Comparison of ENCODE assay signal across 26 cellular contexts in the genomic region with DNA sequence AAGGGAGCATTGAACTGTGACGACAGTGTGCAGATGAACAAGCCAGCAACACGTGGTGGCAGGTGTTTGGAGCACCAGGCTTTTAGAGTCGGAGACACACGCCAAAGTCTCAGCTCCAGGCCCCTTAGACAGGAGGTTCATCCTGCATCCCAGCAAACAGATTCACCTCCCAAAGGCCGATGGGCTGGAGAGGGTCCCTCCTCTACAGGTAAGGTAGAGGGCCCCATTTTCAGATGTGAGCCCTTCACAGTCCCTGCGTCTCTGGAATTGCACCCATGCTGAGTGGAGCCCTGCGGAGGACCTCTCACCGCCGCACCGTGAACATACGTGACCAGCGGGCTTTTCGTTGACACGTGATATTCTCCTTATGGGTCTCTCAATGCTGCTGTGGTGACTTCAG.
DNase-seq lines count a peak whose midpoint lies in the region; ATAC-seq, FAIRE-seq and TF ChIP-seq lines count a peak whose summit lies in the region.
"Had no signal": no experiment of that assay in that cellular context is flagged by ENCODE, and none has a peak within 500 bp of the region (broad histone marks: within the 10 kb centered on the region; RNA-seq: fewer than 3 reads in every experiment).

No MANE protein-coding gene starts in this region.

- H3K9me3 ChIP-seq in BLaER1 = no peaks in the 10 kb centered on the region
- H3K9me3 ChIP-seq in BLaER1 treated with 17β-estradiol and CSF1 and Interleukin-3, amounts not matched to agents 10 nM and 100 nM (replicated peaks in 1 of 11) = no peaks in the 10 kb centered on the region
- no peaks in the 10 kb centered on the region for H3K9me3 ChIP-seq in kidney (ENCODE audit: control insufficient read depth in 1 of 2, low read length in 2 of 2)
- no peaks in the 10 kb centered on the region for H3K9me3 ChIP-seq in GM23248 (ENCODE audit: low read depth)
- H3K9me3 ChIP-seq: HAP-1, SJSA1 had no signal

- H4K8ac ChIP-seq in mesendoderm (ENCODE audit: low read depth, low read length) = no peak overlapping the region

- no peak overlapping the region for H2BK120ac ChIP-seq in mesendoderm (ENCODE audit: low read depth, low read length)

- peak overlapping the region; percentile 72 for H3K4me2 ChIP-seq in BLaER1
- H3K4me2 ChIP-seq in BLaER1 treated with 17β-estradiol and CSF1 and Interleukin-3, amounts not matched to agents 10 nM and 100 nM = peak overlapping the region in 8 of 11 experiments; percentile 70 to 83 (median 78); a peak in 16 of 22 replicates
- H3K4me2 ChIP-seq in GM23248 (ENCODE audit: unreplicated experiment) = no peak overlapping the region
- no peak overlapping the region for H3K4me2 ChIP-seq in mesendoderm (ENCODE audit: low read length)
- H3K4me2 ChIP-seq: PC-9 had no signal

- H3K27ac Mint-ChIP-seq in nephron progenitor cell = no peak overlapping the region
- H3K27ac Mint-ChIP-seq: HFFc6 had no signal

- no peak overlapping the region for H2BK15ac ChIP-seq in mesendoderm (replicated peaks; ENCODE audit: low read depth)

- H3K9ac ChIP-seq in BLaER1 (no peak overlapping the region), kidney (ENCODE audit: low read length in 2 of 2) (no peak overlapping the region), GM23248 (no peak overlapping the region), mesendoderm (ENCODE audit: low read length) (no peak overlapping the region)
- no peak overlapping the region for H3K9ac ChIP-seq in BLaER1 treated with 17β-estradiol and CSF1 and Interleukin-3, amounts not matched to agents 10 nM and 100 nM

- in situ Hi-C loops in GM23248 (cut with MboI) = no loop called here

- FAIRE-seq in kidney (lab: Jason Lieb, UNC) = no peak
- FAIRE-seq: D721Med, GM12878 had no signal

- H4K5ac ChIP-seq in mesendoderm (ENCODE audit: low read length) = no peak overlapping the region

- H3K4me3 ChIP-seq in BLaER1 = no peak overlapping the region
- H3K4me3 ChIP-seq in BLaER1 treated with 17β-estradiol and CSF1 and Interleukin-3, amounts not matched to agents 10 nM and 100 nM = no peak overlapping the region
- no peak overlapping the region for H3K4me3 ChIP-seq in kidney (ENCODE audit: low read length in 2 of 2)
- H3K4me3 ChIP-seq in GM23248 = no peak overlapping the region
- H3K4me3 ChIP-seq in mesendoderm (ENCODE audit: low read length) = no peak overlapping the region
- H3K4me3 ChIP-seq: GM12878, HAP-1, PC-9, SJSA1 had no signal

- H3K18ac ChIP-seq in mesendoderm (ENCODE audit: low read length) = no peak overlapping the region

- no peaks in the 10 kb centered on the region for H3K36me3 Mint-ChIP-seq in nephron progenitor cell (ENCODE audit: low read depth)
- H3K36me3 Mint-ChIP-seq: CD14-positive monocyte had no signal

- DNase-seq in NCI-H526 (lab: John Stamatoyannopoulos, UW) (peak; percentile 62 to 84), kidney (peak; percentile 39), nephron progenitor cell (no peak), GM23248 (no peak), mesendoderm (no peak)
- DNase-seq: DMS53; GDM1; GOT3; HFFc6; KBM-7; NCI-H1105 treated with DMSO at 0.1 percent for 48 hours; NCI-H146; NCI-H2029 treated with DMSO at 0.1 percent for 48 hours; NCI-H446 treated with DMSO at 0.1 percent for 48 hours; NCI-H748 treated with DMSO at 0.1 percent for 48 hours; NK-92 treated with Interleukin-12 subunit alpha and Interleukin-12 subunit beta, amount 100 ng/mL, for 24 hours; PC-9; Right ventricle myocardium superior had no signal

- H3F3A ChIP-seq in GM23248 (ENCODE audit: insufficient read depth) = no peaks in the 10 kb centered on the region

- H3K27me3 ChIP-seq in BLaER1 (no peaks in the 10 kb centered on the region), GM23248 (replicated peaks; ENCODE audit: insufficient read depth) (no peaks in the 10 kb centered on the region), mesendoderm (ENCODE audit: insufficient read depth, low read length, poor library complexity) (no peaks in the 10 kb centered on the region)
- H3K27me3 ChIP-seq in BLaER1 treated with 17β-estradiol and CSF1 and Interleukin-3, amounts not matched to agents 10 nM and 100 nM = peaks cover 0 to 3% (median 0%) of the 10 kb centered on the region in 11 experiments; a peak in 1 of 22 replicates
- H3K27me3 ChIP-seq: SJSA1 had no signal

- no peak for ATAC-seq in HG02885 (IDR thresholded peaks at IDR 0.05; ENCODE audit: poor library complexity, unreplicated experiment)
- ATAC-seq: GM12878 had no signal

- no peak overlapping the region for H2AK5ac ChIP-seq in mesendoderm (ENCODE audit: low read length)

- H3K36me3 ChIP-seq in BLaER1 (no peaks in the 10 kb centered on the region), kidney (ENCODE audit: control insufficient read depth in 1 of 2, insufficient read depth in 2 of 2, low read length in 2 of 2) (no peaks in the 10 kb centered on the region), GM23248 (ENCODE audit: low read depth) (no peaks in the 10 kb centered on the region), mesendoderm (ENCODE audit: control insufficient read depth, insufficient read depth, low read length) (no peaks in the 10 kb centered on the region)
- no peaks in the 10 kb centered on the region for H3K36me3 ChIP-seq in BLaER1 treated with 17β-estradiol and CSF1 and Interleukin-3, amounts not matched to agents 10 nM and 100 nM
- H3K36me3 ChIP-seq: HAP-1, SJSA1 had no signal

- H3K4me1 Mint-ChIP-seq in nephron progenitor cell = peaks cover 61% of the 10 kb centered on the region
- H3K4me1 Mint-ChIP-seq: CD14-positive monocyte had no signal

- TF ChIP-seq CTCF in kidney (IDR thresholded peaks at IDR 0.05; ENCODE audit: borderline replicate concordance, extremely low read depth, insufficient read depth) (no peak), nephron progenitor cell (IDR thresholded peaks at IDR 0.05) (no peak)

- no peaks in the 10 kb centered on the region for H3K79me1 ChIP-seq in mesendoderm (ENCODE audit: low read length)

- H3K4me1 ChIP-seq in BLaER1 (peaks cover 67% of the 10 kb centered on the region), kidney (ENCODE audit: control insufficient read depth in 1 of 2, insufficient read depth in 1 of 2, low read depth in 1 of 2, low read length in 2 of 2) (no peaks in the 10 kb centered on the region), GM23248 (ENCODE audit: insufficient read depth) (no peaks in the 10 kb centered on the region), mesendoderm (ENCODE audit: control insufficient read depth, low read depth, low read length) (no peaks in the 10 kb centered on the region)
- peaks cover 13 to 69% (median 54%) of the 10 kb centered on the region in 10 experiments; a peak in 19 of 20 replicates for H3K4me1 ChIP-seq in BLaER1 treated with 17β-estradiol and CSF1 and Interleukin-3, amounts not matched to agents 10 nM and 100 nM
- H3K4me1 ChIP-seq: HAP-1, SJSA1 had no signal

- intact Hi-C loops in kidney (cut with DNase I) = no loop called here

- H3K27ac ChIP-seq in BLaER1 (no peak overlapping the region), kidney (ENCODE audit: low read depth in 2 of 2, low read length in 2 of 2) (no peak overlapping the region), GM23248 (no peak overlapping the region), mesendoderm (ENCODE audit: low read depth, low read length) (no peak overlapping the region)
- no peak overlapping the region for H3K27ac ChIP-seq in BLaER1 treated with 17β-estradiol and CSF1 and Interleukin-3, amounts not matched to agents 10 nM and 100 nM
- H3K27ac ChIP-seq: PC-9, SJSA1 had no signal

- H3K23ac ChIP-seq in mesendoderm (ENCODE audit: low read length) = no peak overlapping the region

- no peaks in the 10 kb centered on the region for H3K79me2 ChIP-seq in GM23248 (ENCODE audit: insufficient read depth)
- H3K79me2 ChIP-seq in mesendoderm (ENCODE audit: control insufficient read depth, insufficient read depth, low read length) = no peaks in the 10 kb centered on the region

- no peak overlapping the region for H3K4ac ChIP-seq in mesendoderm (ENCODE audit: low read depth, low read length)

- 53% methylated on average over 14 of the region's 14 CpGs for WGBS in GM23248 (ENCODE audit: low coverage in 1 of 2, low lambda C conversion rate in 2 of 2, missing lambda C conversion rate in 2 of 2), 2 experiments
- no CpG with 5 or more reads among the region's 14 CpGs for WGBS in mesendoderm (ENCODE audit: extremely low coverage, insufficient coverage, low lambda C conversion rate)

- H4K20me1 ChIP-seq in BLaER1 (0 out of 2 replicates have a peak, but pooled peaks cover 4% of the 10 kb centered on the region), GM23248 (ENCODE audit: insufficient read depth) (no peaks in the 10 kb centered on the region)
- H4K20me1 ChIP-seq in BLaER1 treated with 17β-estradiol and CSF1 and Interleukin-3, amounts not matched to agents 10 nM and 100 nM = peaks cover 0 to 39% (median 0%) of the 10 kb centered on the region in 11 experiments; a peak in 4 of 22 replicates

- no peak overlapping the region for H3K4me3 Mint-ChIP-seq in nephron progenitor cell
- H3K4me3 Mint-ChIP-seq: CD14-positive monocyte, HFFc6 had no signal

- no peaks in the 10 kb centered on the region for H3K9me2 ChIP-seq in GM23248 (ENCODE audit: insufficient read depth)

- no peak overlapping the region for H2AFZ ChIP-seq in GM23248
- H2AFZ ChIP-seq: PC-9 had no signal

- H3K27me3 Mint-ChIP-seq in nephron progenitor cell (ENCODE audit: low read depth, poor library complexity) = peaks cover 17% of the 10 kb centered on the region

- H3K9me3 Mint-ChIP-seq in nephron progenitor cell = no peaks in the 10 kb centered on the region

- H2BK5ac ChIP-seq in mesendoderm (ENCODE audit: low read length) = no peak overlapping the region

- no peak overlapping the region for H3K56ac ChIP-seq in mesendoderm (ENCODE audit: low read length)

Comparison
In these comparisons a context has a peak if more than half of its experiments do, and no peak if none do; other contexts are left out.
1. H3K4me2 ChIP-seq: peak in BLaER1 (single experiment) and BLaER1 treated with 17β-estradiol and CSF1 and Interleukin-3, amounts not matched to agents 10 nM and 100 nM (8 of 11); none in GM23248 (single experiment) and mesendoderm (single experiment).
2. DNase-seq: peak in NCI-H526 (2 of 2) and kidney (single experiment); none in nephron progenitor cell (single experiment), GM23248 (single experiment) and mesendoderm (single experiment).